ENCODE assay signal across 7 cellular contexts in the genomic region with DNA sequence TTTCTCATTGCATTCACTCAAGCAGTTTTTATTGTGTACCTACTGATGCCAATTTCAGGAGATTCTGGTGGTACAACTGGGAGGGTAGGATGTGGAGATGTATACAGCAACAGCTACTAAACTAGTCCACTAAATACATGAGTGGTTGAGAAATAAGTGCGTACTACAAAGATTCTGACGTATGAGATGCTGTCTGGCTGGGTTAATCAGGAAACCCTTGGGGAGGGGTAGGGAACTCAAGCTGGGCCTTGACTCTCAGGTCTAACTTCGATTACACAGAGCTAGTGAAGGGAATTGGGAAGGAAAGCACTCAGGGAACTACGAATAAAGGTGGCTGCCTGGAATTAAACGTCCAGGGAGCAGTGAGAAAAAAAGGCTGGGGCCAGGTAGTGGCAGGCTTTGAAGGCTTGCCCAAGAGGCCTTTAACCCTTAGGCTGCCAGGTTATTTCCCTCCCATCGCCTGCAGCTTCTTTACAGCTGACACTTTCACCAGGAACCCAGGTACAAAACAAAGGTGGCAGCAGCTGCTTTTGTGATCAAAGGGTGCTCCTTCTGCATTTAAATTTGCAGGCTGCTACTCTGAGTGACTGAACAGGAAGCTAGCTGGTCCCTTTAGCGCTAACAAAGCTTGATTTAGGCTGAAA. TPM values are rescaled to one million over a fixed set of nuclear protein-coding genes. Genes with fewer than 3 reads are reported as not detected.
DNase-seq lines count a peak whose midpoint lies in the region; ATAC-seq lines count a peak whose summit lies in the region.
"Had no signal": no experiment of that assay in that cellular context is flagged by ENCODE, and none has a peak within 500 bp of the region (broad histone marks: within the 10 kb centered on the region; RNA-seq: fewer than 3 reads in every experiment).

No MANE protein-coding gene starts in this region.

- no peaks in the 10 kb centered on the region for H3K36me3 ChIP-seq in CD8-positive, alpha-beta memory T cell (ENCODE audit: insufficient read depth, low read length)

- POLR2A ChIA-PET in CD8-positive, alpha-beta memory T cell (lab: Charles Lee) = no interaction called here

- H3K4me3 ChIP-seq in CD8-positive, alpha-beta memory T cell (ENCODE audit: low read length) = no peak overlapping the region
- H3K4me3 ChIP-seq: SK-N-MC had no signal

- H3K27ac ChIP-seq in CD8-positive, alpha-beta memory T cell (ENCODE audit: low read depth, low read length) = no peak overlapping the region
- H3K27ac ChIP-seq: SK-N-MC had no signal

- peaks cover 49 to 72% (median 58%) of the 10 kb centered on the region in 3 donors for H3K4me1 Mint-ChIP-seq in CD8-positive, alpha-beta memory T cell
- peaks cover 31% of the 10 kb centered on the region for H3K4me1 Mint-ChIP-seq in T-helper 2 cell treated with Interferon-gamma antibody and Interleukin-4, amounts not matched to agents 5 μg/mL and 100 μg/mL, for 36 hours (ENCODE audit: low read depth)

- peak overlapping the region in 6 of 8 donors; percentile 26 to 81 (median 60) for H3K27ac Mint-ChIP-seq in CD8-positive, alpha-beta memory T cell
- peak overlapping the region; percentile 81 for H3K27ac Mint-ChIP-seq in T-helper 2 cell treated with Interferon-gamma antibody and Interleukin-4, amounts not matched to agents 5 μg/mL and 100 μg/mL, for 36 hours

- peaks cover 39% of the 10 kb centered on the region for H3K4me1 ChIP-seq in CD8-positive, alpha-beta memory T cell (ENCODE audit: insufficient read depth, low read length)

- CTCF ChIA-PET in CD8-positive, alpha-beta memory T cell (lab: Charles Lee) = no interaction called here

- ATAC-seq in HG02938 (IDR thresholded peaks at IDR 0.05; ENCODE audit: unreplicated experiment) = no peak

- H3K27me3 Mint-ChIP-seq in CD8-positive, alpha-beta memory T cell = peaks cover 2 to 5% of the 10 kb centered on the region in 2 donors
- H3K27me3 Mint-ChIP-seq in T-helper 2 cell treated with Interferon-gamma antibody and Interleukin-4, amounts not matched to agents 5 μg/mL and 100 μg/mL, for 36 hours (ENCODE audit: low read depth) = peaks cover 5% of the 10 kb centered on the region

- H3K27me3 ChIP-seq in CD8-positive, alpha-beta memory T cell (ENCODE audit: insufficient read depth, low read length, poor library complexity, severe bottlenecking) = no peaks in the 10 kb centered on the region

- H3K36me3 Mint-ChIP-seq in CD8-positive, alpha-beta memory T cell = peaks cover 0 to 25% (median 0%) of the 10 kb centered on the region in 3 donors
- peaks cover 5% of the 10 kb centered on the region for H3K36me3 Mint-ChIP-seq in T-helper 2 cell treated with Interferon-gamma antibody and Interleukin-4, amounts not matched to agents 5 μg/mL and 100 μg/mL, for 36 hours (ENCODE audit: low read depth)

- H3K4me3 Mint-ChIP-seq in CD8-positive, alpha-beta memory T cell = peak overlapping the region in 5 of 7 donors; percentile 4 to 80 (median 18)
- H3K4me3 Mint-ChIP-seq in T-helper 2 cell treated with Interferon-gamma antibody and Interleukin-4, amounts not matched to agents 5 μg/mL and 100 μg/mL, for 36 hours = peak overlapping the region; percentile 50

- no peaks in the 10 kb centered on the region for H3K9me3 ChIP-seq in CD8-positive, alpha-beta memory T cell (ENCODE audit: low read length)

- DNase-seq in CD8-positive, alpha-beta memory T cell = peak in 1 of 5 donors; percentile 54
- no peak for DNase-seq in T-helper 2 cell treated with Interferon-gamma antibody and Interleukin-4, amounts not matched to agents 5 μg/mL and 100 μg/mL, for 36 hours (ENCODE audit: low spot score)
- DNase-seq in iPS-NIHi11 (ENCODE audit: low spot score) = peak; percentile 50
- DNase-seq in NCI-H1436 treated with DMSO at 0.1 percent for 48 hours (lab: John Stamatoyannopoulos, UW) = no peak
- no peak for DNase-seq in Ammon's horn (ENCODE audit: low spot score)

- H3K9me3 Mint-ChIP-seq in CD8-positive, alpha-beta memory T cell = no peaks in the 10 kb centered on the region
- no peaks in the 10 kb centered on the region for H3K9me3 Mint-ChIP-seq in T-helper 2 cell treated with Interferon-gamma antibody and Interleukin-4, amounts not matched to agents 5 μg/mL and 100 μg/mL, for 36 hours

RNA-seq across cellular contexts. Expression of a gene that starts 3.2 kb away (rescaled TPM):
- total RNA-seq in CD8-positive, alpha-beta memory T cell = 10 to 100 TPM; 85.7 to 89.3 TPM
- polyA plus RNA-seq in CD8-positive, alpha-beta memory T cell = 27.5 TPM

RNA-seq across cellular contexts. Expression of a gene that starts 3.7 kb away (rescaled TPM):
- total RNA-seq in CD8-positive, alpha-beta memory T cell = 1 to 10 TPM; 1.9 to 2.6 TPM
- 2.0 TPM for polyA plus RNA-seq in CD8-positive, alpha-beta memory T cell

RNA-seq across cellular contexts. Expression of a gene that starts 49.0 kb away (rescaled TPM):
- total RNA-seq in CD8-positive, alpha-beta memory T cell = 10 to 100 TPM; 56.2 to 57.6 TPM
- 26.4 TPM for polyA plus RNA-seq in CD8-positive, alpha-beta memory T cell

RNA-seq across cellular contexts. Expression of a gene that starts 49.2 kb away (rescaled TPM):
- total RNA-seq in CD8-positive, alpha-beta memory T cell = 10 to 100 TPM; 61.0 to 64.8 TPM
- polyA plus RNA-seq in CD8-positive, alpha-beta memory T cell = 83.0 TPM
